Comparison of ENCODE assay signal across 1 cellular context in the genomic region with DNA sequence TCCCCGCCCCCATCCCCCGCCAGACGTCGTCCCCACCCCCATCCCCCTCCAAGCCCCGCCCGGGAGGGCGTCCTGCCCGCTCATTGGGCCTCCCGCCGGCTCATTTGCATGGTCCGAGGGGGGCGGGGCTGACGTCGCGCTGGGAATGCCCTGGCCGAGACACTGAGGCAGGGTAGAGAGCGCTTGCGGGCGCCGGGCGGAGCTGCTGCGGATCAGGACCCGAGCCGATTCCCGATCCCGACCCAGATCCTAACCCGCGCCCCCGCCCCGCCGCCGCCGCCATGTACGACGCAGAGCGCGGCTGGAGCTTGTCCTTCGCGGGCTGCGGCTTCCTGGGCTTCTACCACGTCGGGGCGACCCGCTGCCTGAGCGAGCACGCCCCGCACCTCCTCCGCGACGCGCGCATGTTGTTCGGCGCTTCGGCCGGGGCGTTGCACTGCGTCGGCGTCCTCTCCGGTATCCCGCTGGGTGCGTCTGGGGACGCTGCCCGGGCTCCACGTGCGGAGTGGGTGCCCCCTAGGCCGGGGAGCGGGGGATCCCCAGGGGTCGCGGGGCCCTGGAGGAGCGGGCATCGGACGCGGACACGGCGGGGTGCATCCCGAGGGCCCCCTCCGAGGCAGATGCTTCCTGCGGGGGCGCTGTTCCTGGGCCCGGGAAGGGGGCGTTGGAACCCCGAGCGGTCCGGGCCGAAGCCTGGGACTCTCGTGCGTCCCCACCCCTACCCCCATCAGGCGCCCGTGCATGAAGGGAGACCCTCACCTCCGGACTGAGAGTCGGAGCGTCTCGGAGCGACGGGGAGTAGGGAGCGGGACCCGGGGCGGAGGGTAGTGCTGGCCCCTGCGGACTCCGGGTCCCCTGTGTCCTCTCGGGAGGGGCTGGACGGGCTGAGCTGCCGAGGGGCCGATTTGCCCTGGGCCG.
TF ChIP-seq lines count a peak whose summit lies in the region.

A gene with protein sequence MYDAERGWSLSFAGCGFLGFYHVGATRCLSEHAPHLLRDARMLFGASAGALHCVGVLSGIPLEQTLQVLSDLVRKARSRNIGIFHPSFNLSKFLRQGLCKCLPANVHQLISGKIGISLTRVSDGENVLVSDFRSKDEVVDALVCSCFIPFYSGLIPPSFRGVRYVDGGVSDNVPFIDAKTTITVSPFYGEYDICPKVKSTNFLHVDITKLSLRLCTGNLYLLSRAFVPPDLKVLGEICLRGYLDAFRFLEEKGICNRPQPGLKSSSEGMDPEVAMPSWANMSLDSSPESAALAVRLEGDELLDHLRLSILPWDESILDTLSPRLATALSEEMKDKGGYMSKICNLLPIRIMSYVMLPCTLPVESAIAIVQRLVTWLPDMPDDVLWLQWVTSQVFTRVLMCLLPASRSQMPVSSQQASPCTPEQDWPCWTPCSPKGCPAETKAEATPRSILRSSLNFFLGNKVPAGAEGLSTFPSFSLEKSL (plus strand): TSS at position 175 of the 918 bp plus-strand sequence. CDS start 107 bp downstream, at position 282.

TF ChIP-seq in K562, 482 proteins besides CTCF, POLR2A, EP300 and RAD21 (continued from another document and continues in another):
- TF ChIP-seq, protein P1, sequence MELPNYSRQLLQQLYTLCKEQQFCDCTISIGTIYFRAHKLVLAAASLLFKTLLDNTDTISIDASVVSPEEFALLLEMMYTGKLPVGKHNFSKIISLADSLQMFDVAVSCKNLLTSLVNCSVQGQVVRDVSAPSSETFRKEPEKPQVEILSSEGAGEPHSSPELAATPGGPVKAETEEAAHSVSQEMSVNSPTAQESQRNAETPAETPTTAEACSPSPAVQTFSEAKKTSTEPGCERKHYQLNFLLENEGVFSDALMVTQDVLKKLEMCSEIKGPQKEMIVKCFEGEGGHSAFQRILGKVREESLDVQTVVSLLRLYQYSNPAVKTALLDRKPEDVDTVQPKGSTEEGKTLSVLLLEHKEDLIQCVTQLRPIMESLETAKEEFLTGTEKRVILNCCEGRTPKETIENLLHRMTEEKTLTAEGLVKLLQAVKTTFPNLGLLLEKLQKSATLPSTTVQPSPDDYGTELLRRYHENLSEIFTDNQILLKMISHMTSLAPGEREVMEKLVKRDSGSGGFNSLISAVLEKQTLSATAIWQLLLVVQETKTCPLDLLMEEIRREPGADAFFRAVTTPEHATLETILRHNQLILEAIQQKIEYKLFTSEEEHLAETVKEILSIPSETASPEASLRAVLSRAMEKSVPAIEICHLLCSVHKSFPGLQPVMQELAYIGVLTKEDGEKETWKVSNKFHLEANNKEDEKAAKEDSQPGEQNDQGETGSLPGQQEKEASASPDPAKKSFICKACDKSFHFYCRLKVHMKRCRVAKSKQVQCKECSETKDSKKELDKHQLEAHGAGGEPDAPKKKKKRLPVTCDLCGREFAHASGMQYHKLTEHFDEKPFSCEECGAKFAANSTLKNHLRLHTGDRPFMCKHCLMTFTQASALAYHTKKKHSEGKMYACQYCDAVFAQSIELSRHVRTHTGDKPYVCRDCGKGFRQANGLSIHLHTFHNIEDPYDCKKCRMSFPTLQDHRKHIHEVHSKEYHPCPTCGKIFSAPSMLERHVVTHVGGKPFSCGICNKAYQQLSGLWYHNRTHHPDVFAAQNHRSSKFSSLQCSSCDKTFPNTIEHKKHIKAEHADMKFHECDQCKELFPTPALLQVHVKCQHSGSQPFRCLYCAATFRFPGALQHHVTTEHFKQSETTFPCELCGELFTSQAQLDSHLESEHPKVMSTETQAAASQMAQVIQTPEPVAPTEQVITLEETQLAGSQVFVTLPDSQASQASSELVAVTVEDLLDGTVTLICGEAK (IDR thresholded peaks at IDR 0.05): no peak
- TF ChIP-seq, protein P1 (CRISPR knock-in tag; IDR thresholded peaks at IDR 0.05): no peak
- TF ChIP-seq ZBTB1 (CRISPR knock-in tag; IDR thresholded peaks at IDR 0.05; ENCODE audit: borderline replicate concordance, low read depth) (0 out of 2 replicates have a peak, but pooled peaks have one; percentile 24), ZC3H4 (CRISPR knock-in tag; IDR thresholded peaks at IDR 0.05; ENCODE audit: borderline replicate concordance) (no peak), C11orf30 (IDR thresholded peaks at IDR 0.05; ENCODE audit: low read depth) (no peak), DDX20 (tag; IDR thresholded peaks at IDR 0.05; ENCODE audit: low read depth) (no peak), ZNF124 (CRISPR knock-in tag; IDR thresholded peaks at IDR 0.05) (no peak), CXXC5 (CRISPR knock-in tag; IDR thresholded peaks at IDR 0.05) (peak; percentile 55), ZBTB8A (IDR thresholded peaks at IDR 0.05; ENCODE audit: partially characterized antibody) (no peak), CSDE1 (IDR thresholded peaks at IDR 0.05) (no peak), TFAM (CRISPR knock-in tag; conservative IDR thresholded peaks at IDR 0.05) (no peak), TCF7L2 (IDR thresholded peaks at IDR 0.05; ENCODE audit: low read depth, low read length) (no peak), TBP (optimal IDR thresholded peaks at IDR 0.05; ENCODE audit: low read depth, low read length) (no peak), NFRKB (IDR thresholded peaks at IDR 0.05; ENCODE audit: low read depth) (no peak), NR1H2 (CRISPR knock-in tag; IDR thresholded peaks at IDR 0.05) (no peak), NR3C1 (CRISPR knock-in tag; IDR thresholded peaks at IDR 0.05) (no peak), HNRNPL (IDR thresholded peaks at IDR 0.05; ENCODE audit: low read depth, low read length) (0 out of 2 replicates have a peak, but pooled peaks have one; percentile 36), CBX5 (IDR thresholded peaks at IDR 0.05; ENCODE audit: borderline replicate concordance, low read depth) (no peak), SRF (CRISPR knock-in tag; IDR thresholded peaks at IDR 0.05) (no peak), ZNF184 (CRISPR knock-in tag; IDR thresholded peaks at IDR 0.05) (no peak), HLTF (IDR thresholded peaks at IDR 0.05) (no peak), HCFC1 (IDR thresholded peaks at IDR 0.05; ENCODE audit: low read depth, low read length) (no peak), ILK (tag; IDR thresholded peaks at IDR 0.05; ENCODE audit: borderline replicate concordance, low read depth) (no peak), NFYB (IDR thresholded peaks at IDR 0.05; ENCODE audit: extremely low read depth, insufficient read length) (no peak), ZBED1 (IDR thresholded peaks at IDR 0.05) (no peak), RBFOX2 (IDR thresholded peaks at IDR 0.05; ENCODE audit: low read depth, low read length) (peak; percentile 44; the same call in 1 of the 2 replicates), EGR1 (conservative IDR thresholded peaks at IDR 0.05) (peak; percentile 29; the same call in 1 of the 2 replicates), RBM39 (optimal IDR thresholded peaks at IDR 0.05; ENCODE audit: low read depth, low read length) (no peak), HDGF (IDR thresholded peaks at IDR 0.05) (no peak), SRSF1 (IDR thresholded peaks at IDR 0.05; ENCODE audit: low read depth, low read length) (no peak), NRF1 (conservative IDR thresholded peaks at IDR 0.05 in 1 of 2, IDR thresholded peaks at IDR 0.05 in 1 of 2) (peak; percentile 69 to 70), BDP1 (IDR thresholded peaks at IDR 0.05; ENCODE audit: insufficient read depth, insufficient read length) (no peak)
- TF ChIP-seq, protein P2, sequence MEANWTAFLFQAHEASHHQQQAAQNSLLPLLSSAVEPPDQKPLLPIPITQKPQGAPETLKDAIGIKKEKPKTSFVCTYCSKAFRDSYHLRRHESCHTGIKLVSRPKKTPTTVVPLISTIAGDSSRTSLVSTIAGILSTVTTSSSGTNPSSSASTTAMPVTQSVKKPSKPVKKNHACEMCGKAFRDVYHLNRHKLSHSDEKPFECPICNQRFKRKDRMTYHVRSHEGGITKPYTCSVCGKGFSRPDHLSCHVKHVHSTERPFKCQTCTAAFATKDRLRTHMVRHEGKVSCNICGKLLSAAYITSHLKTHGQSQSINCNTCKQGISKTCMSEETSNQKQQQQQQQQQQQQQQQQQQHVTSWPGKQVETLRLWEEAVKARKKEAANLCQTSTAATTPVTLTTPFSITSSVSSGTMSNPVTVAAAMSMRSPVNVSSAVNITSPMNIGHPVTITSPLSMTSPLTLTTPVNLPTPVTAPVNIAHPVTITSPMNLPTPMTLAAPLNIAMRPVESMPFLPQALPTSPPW (CRISPR knock-in tag; IDR thresholded peaks at IDR 0.05): peak; percentile 88
- TF ChIP-seq, protein P3, sequence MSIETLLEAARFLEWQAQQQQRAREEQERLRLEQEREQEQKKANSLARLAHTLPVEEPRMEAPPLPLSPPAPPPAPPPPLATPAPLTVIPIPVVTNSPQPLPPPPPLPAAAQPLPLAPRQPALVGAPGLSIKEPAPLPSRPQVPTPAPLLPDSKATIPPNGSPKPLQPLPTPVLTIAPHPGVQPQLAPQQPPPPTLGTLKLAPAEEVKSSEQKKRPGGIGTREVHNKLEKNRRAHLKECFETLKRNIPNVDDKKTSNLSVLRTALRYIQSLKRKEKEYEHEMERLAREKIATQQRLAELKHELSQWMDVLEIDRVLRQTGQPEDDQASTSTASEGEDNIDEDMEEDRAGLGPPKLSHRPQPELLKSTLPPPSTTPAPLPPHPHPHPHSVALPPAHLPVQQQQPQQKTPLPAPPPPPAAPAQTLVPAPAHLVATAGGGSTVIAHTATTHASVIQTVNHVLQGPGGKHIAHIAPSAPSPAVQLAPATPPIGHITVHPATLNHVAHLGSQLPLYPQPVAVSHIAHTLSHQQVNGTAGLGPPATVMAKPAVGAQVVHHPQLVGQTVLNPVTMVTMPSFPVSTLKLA (conservative IDR thresholded peaks at IDR 0.05): peak in 1 of 2 experiments; percentile 62; a peak in 1 of 4 replicates
- TF ChIP-seq, protein P4, sequence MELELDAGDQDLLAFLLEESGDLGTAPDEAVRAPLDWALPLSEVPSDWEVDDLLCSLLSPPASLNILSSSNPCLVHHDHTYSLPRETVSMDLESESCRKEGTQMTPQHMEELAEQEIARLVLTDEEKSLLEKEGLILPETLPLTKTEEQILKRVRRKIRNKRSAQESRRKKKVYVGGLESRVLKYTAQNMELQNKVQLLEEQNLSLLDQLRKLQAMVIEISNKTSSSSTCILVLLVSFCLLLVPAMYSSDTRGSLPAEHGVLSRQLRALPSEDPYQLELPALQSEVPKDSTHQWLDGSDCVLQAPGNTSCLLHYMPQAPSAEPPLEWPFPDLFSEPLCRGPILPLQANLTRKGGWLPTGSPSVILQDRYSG (tag; conservative IDR thresholded peaks at IDR 0.05; ENCODE audit: low read depth): no peak
- TF ChIP-seq, protein P5, sequence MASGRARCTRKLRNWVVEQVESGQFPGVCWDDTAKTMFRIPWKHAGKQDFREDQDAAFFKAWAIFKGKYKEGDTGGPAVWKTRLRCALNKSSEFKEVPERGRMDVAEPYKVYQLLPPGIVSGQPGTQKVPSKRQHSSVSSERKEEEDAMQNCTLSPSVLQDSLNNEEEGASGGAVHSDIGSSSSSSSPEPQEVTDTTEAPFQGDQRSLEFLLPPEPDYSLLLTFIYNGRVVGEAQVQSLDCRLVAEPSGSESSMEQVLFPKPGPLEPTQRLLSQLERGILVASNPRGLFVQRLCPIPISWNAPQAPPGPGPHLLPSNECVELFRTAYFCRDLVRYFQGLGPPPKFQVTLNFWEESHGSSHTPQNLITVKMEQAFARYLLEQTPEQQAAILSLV (tag; IDR thresholded peaks at IDR 0.05): no peak
- TF ChIP-seq, protein P6, sequence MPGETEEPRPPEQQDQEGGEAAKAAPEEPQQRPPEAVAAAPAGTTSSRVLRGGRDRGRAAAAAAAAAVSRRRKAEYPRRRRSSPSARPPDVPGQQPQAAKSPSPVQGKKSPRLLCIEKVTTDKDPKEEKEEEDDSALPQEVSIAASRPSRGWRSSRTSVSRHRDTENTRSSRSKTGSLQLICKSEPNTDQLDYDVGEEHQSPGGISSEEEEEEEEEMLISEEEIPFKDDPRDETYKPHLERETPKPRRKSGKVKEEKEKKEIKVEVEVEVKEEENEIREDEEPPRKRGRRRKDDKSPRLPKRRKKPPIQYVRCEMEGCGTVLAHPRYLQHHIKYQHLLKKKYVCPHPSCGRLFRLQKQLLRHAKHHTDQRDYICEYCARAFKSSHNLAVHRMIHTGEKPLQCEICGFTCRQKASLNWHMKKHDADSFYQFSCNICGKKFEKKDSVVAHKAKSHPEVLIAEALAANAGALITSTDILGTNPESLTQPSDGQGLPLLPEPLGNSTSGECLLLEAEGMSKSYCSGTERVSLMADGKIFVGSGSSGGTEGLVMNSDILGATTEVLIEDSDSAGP (CRISPR knock-in tag; IDR thresholded peaks at IDR 0.05): no peak
- TF ChIP-seq, protein P7, sequence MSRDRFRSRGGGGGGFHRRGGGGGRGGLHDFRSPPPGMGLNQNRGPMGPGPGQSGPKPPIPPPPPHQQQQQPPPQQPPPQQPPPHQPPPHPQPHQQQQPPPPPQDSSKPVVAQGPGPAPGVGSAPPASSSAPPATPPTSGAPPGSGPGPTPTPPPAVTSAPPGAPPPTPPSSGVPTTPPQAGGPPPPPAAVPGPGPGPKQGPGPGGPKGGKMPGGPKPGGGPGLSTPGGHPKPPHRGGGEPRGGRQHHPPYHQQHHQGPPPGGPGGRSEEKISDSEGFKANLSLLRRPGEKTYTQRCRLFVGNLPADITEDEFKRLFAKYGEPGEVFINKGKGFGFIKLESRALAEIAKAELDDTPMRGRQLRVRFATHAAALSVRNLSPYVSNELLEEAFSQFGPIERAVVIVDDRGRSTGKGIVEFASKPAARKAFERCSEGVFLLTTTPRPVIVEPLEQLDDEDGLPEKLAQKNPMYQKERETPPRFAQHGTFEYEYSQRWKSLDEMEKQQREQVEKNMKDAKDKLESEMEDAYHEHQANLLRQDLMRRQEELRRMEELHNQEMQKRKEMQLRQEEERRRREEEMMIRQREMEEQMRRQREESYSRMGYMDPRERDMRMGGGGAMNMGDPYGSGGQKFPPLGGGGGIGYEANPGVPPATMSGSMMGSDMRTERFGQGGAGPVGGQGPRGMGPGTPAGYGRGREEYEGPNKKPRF (IDR thresholded peaks at IDR 0.05; ENCODE audit: low read depth, low read length): no peak
